Comparison of ENCODE assay signal across 8 cellular contexts in genomic region chr16:352547-353403, GRCh38. TPM values are rescaled to one million over a fixed set of nuclear protein-coding genes. Genes with fewer than 3 reads are reported as not detected.
DNase-seq lines count a peak whose midpoint lies in the region; ATAC-seq and TF ChIP-seq lines count a peak whose summit lies in the region.

A gene with protein sequence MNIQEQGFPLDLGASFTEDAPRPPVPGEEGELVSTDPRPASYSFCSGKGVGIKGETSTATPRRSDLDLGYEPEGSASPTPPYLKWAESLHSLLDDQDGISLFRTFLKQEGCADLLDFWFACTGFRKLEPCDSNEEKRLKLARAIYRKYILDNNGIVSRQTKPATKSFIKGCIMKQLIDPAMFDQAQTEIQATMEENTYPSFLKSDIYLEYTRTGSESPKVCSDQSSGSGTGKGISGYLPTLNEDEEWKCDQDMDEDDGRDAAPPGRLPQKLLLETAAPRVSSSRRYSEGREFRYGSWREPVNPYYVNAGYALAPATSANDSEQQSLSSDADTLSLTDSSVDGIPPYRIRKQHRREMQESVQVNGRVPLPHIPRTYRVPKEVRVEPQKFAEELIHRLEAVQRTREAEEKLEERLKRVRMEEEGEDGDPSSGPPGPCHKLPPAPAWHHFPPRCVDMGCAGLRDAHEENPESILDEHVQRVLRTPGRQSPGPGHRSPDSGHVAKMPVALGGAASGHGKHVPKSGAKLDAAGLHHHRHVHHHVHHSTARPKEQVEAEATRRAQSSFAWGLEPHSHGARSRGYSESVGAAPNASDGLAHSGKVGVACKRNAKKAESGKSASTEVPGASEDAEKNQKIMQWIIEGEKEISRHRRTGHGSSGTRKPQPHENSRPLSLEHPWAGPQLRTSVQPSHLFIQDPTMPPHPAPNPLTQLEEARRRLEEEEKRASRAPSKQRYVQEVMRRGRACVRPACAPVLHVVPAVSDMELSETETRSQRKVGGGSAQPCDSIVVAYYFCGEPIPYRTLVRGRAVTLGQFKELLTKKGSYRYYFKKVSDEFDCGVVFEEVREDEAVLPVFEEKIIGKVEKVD (minus strand): TSS chr16:352723. CDS start chr16:347025, 5,698 bp downstream.

- H3K27me3 ChIP-seq in PC-3 (ENCODE audit: low read length) = no peaks in the 10 kb centered on the region

- ATAC-seq in GM21526 (IDR thresholded peaks at IDR 0.05; ENCODE audit: low FRiP score, unreplicated experiment) (peak; percentile 44), PC-3 (peak; percentile 75)

- H3K9me3 ChIP-seq in PC-3 (ENCODE audit: low read length) = no peaks in the 10 kb centered on the region

- H4K20me1 ChIP-seq in PC-3 (ENCODE audit: low read length) = no peaks in the 10 kb centered on the region

- H3K4me3 ChIP-seq in PC-3 (ENCODE audit: low read length) (peak within 1 kb of the TSS; percentile 77), epithelial cell of proximal tubule (ENCODE audit: low read depth, low read length) (peak within 1 kb of the TSS; percentile 80)

- H3K79me2 ChIP-seq in PC-3 (ENCODE audit: low read length) = peaks cover 38% of the 10 kb centered on the region

- TF ChIP-seq CTCF in PC-3 (conservative IDR thresholded peaks at IDR 0.05; ENCODE audit: low read depth, low read length) (no peak), epithelial cell of proximal tubule (conservative IDR thresholded peaks at IDR 0.05; ENCODE audit: low read depth, low read length) (peak; percentile 35)

- no peaks in the 10 kb centered on the region for H3K9me2 ChIP-seq in PC-3 (replicated peaks; ENCODE audit: low read length)

- peak; percentile 96 for DNase-seq in D341Med (ENCODE audit: low spot score)
- DNase-seq in KBM-7 = peak; percentile 73
- DNase-seq in PC-3 = peak; percentile 94
- DNase-seq in activated T-cell treated with anti-CD3 and anti-CD28 coated beads for 48 hours (ENCODE audit: low read depth) = peak; percentile 100
- peak; percentile 33 for DNase-seq in epithelial cell of proximal tubule (ENCODE audit: low read depth)
- DNase-seq in mucosa of gallbladder (ENCODE audit: low spot score) = peak; percentile 100
- DNase-seq in stimulated activated CD8-positive, alpha-beta memory T cell treated with anti-CD3 and anti-CD28 coated beads, Interleukin-4, amount 100 ng/mL, for 24 hours (ENCODE audit: low read depth) = peak; percentile 100

- H3K36me3 ChIP-seq in PC-3 (ENCODE audit: low read depth, low read length) = no peaks in the 10 kb centered on the region

- H3K27ac ChIP-seq in PC-3 (ENCODE audit: low read length) = no peak within 1 kb of the TSS

- no peaks in the 10 kb centered on the region for H3F3A ChIP-seq in PC-3 (ENCODE audit: low read length, unreplicated experiment)

- POLR2A ChIA-PET in PC-3 (lab: Charles Lee; ENCODE audit: unreplicated experiment) = interaction anchor here (0.5 to 0.8 kb wide), 4 partner anchors 10 to 123 kb away, joined by 3 to 37 read pairs (median 22); no protein-coding TSS in a partner anchor

- intact Hi-C loops in PC-3 (cut with micrococcal nuclease) = no loop called here

- peak within 1 kb of the TSS; percentile 74 for H2AFZ ChIP-seq in PC-3 (ENCODE audit: low read length)

- H3K4me1 ChIP-seq in PC-3 (ENCODE audit: insufficient read depth, low read length) = peaks cover 5% of the 10 kb centered on the region; the same call in 1 of the 2 replicates

- peak within 1 kb of the TSS; percentile 76 for H3K9ac ChIP-seq in PC-3 (ENCODE audit: low read length)

- CTCF ChIA-PET in PC-3 (lab: Charles Lee) = interaction anchor here (0.5 to 1.0 kb wide), 9 partner anchors 8 to 246 kb away, joined by 3 to 14 read pairs (median 4); no protein-coding TSS in a partner anchor

- in situ Hi-C loops in KBM-7 (cut with MboI; ENCODE audit: low pct_unique_long_range_greater_than_20kb, low sequenced_read_pairs) = no loop called here

- no TSS peak for BruUV-seq in PC-3 (replicated peaks; lab: Mats Ljungman, UMichigan)

- peak within 1 kb of the TSS; percentile 88 for H3K4me2 ChIP-seq in PC-3 (ENCODE audit: low read length)

RNA-seq across cellular contexts. Expression of the gene that starts here (rescaled TPM):
- total RNA-seq in PC-3 (2014; rRNA removed) = 26.9 and 50.8 TPM in 2 replicates
- total RNA-seq in epithelial cell of proximal tubule = 33.9 and 36.0 TPM in 2 replicates
- 29.2 TPM for total RNA-seq in mucosa of gallbladder

Comparison
In these comparisons a context has a peak if more than half of its experiments do, and no peak if none do; other contexts are left out.
1. DNase-seq: peak in every context shown above with its lines; median percentile 100 in activated T-cell treated with anti-CD3 and anti-CD28 coated beads for 48 hours; 100 in mucosa of gallbladder; 100 in stimulated activated CD8-positive, alpha-beta memory T cell treated with anti-CD3 and anti-CD28 coated beads, Interleukin-4, amount 100 ng/mL, for 24 hours; 96 in D341Med; 94 in PC-3; 73 in KBM-7; 33 in epithelial cell of proximal tubule.